ENCODE assay signal across 1 cellular context in the genomic region with DNA sequence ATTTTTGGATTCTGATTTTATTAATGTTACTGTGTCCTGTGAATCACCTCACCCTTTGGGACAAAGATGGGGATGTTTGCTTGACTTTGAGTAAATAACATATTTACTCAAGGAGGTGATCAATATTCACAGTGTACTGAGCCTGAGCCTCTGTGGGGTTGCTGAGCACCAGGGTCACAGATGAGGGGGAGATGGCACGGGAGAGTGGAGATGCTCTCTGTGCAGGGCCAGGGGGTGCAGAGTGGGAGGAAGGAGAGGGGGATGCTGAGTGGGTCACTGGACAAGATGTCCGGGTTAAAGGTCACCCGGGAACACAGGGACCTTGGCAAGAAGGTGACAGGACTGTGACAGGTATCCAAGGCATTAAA.
A peak's percentile ranks its signal among the peaks of the same experiment; 100 is the strongest.
TF ChIP-seq lines count a peak whose summit lies in the region.

No MANE protein-coding gene starts in this region.

TF ChIP-seq in HepG2, 621 proteins besides CTCF, POLR2A, EP300 and RAD21 (continues in another document):
- TF ChIP-seq AGO2 (optimal IDR thresholded peaks at IDR 0.05; ENCODE audit: low read depth, low read length) = no peak
- no peak for TF ChIP-seq NR2F2 (IDR thresholded peaks at IDR 0.05; ENCODE audit: borderline replicate concordance, low read depth)
- TF ChIP-seq, protein P1, sequence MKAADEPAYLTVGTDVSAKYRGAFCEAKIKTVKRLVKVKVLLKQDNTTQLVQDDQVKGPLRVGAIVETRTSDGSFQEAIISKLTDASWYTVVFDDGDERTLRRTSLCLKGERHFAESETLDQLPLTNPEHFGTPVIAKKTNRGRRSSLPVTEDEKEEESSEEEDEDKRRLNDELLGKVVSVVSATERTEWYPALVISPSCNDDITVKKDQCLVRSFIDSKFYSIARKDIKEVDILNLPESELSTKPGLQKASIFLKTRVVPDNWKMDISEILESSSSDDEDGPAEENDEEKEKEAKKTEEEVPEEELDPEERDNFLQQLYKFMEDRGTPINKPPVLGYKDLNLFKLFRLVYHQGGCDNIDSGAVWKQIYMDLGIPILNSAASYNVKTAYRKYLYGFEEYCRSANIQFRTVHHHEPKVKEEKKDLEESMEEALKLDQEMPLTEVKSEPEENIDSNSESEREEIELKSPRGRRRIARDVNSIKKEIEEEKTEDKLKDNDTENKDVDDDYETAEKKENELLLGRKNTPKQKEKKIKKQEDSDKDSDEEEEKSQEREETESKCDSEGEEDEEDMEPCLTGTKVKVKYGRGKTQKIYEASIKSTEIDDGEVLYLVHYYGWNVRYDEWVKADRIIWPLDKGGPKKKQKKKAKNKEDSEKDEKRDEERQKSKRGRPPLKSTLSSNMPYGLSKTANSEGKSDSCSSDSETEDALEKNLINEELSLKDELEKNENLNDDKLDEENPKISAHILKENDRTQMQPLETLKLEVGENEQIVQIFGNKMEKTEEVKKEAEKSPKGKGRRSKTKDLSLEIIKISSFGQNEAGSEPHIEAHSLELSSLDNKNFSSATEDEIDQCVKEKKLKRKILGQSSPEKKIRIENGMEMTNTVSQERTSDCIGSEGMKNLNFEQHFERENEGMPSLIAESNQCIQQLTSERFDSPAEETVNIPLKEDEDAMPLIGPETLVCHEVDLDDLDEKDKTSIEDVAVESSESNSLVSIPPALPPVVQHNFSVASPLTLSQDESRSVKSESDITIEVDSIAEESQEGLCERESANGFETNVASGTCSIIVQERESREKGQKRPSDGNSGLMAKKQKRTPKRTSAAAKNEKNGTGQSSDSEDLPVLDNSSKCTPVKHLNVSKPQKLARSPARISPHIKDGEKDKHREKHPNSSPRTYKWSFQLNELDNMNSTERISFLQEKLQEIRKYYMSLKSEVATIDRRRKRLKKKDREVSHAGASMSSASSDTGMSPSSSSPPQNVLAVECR (CRISPR knock-in tag; IDR thresholded peaks at IDR 0.05; ENCODE audit: borderline replicate concordance) = peak; percentile 48; the same call in 1 of the 2 replicates
- TF ChIP-seq, protein P2, sequence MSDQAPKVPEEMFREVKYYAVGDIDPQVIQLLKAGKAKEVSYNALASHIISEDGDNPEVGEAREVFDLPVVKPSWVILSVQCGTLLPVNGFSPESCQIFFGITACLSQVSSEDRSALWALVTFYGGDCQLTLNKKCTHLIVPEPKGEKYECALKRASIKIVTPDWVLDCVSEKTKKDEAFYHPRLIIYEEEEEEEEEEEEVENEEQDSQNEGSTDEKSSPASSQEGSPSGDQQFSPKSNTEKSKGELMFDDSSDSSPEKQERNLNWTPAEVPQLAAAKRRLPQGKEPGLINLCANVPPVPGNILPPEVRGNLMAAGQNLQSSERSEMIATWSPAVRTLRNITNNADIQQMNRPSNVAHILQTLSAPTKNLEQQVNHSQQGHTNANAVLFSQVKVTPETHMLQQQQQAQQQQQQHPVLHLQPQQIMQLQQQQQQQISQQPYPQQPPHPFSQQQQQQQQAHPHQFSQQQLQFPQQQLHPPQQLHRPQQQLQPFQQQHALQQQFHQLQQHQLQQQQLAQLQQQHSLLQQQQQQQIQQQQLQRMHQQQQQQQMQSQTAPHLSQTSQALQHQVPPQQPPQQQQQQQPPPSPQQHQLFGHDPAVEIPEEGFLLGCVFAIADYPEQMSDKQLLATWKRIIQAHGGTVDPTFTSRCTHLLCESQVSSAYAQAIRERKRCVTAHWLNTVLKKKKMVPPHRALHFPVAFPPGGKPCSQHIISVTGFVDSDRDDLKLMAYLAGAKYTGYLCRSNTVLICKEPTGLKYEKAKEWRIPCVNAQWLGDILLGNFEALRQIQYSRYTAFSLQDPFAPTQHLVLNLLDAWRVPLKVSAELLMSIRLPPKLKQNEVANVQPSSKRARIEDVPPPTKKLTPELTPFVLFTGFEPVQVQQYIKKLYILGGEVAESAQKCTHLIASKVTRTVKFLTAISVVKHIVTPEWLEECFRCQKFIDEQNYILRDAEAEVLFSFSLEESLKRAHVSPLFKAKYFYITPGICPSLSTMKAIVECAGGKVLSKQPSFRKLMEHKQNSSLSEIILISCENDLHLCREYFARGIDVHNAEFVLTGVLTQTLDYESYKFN (CRISPR knock-in tag; conservative IDR thresholded peaks at IDR 0.05) = peak; percentile 83
- TF ChIP-seq, protein P3, sequence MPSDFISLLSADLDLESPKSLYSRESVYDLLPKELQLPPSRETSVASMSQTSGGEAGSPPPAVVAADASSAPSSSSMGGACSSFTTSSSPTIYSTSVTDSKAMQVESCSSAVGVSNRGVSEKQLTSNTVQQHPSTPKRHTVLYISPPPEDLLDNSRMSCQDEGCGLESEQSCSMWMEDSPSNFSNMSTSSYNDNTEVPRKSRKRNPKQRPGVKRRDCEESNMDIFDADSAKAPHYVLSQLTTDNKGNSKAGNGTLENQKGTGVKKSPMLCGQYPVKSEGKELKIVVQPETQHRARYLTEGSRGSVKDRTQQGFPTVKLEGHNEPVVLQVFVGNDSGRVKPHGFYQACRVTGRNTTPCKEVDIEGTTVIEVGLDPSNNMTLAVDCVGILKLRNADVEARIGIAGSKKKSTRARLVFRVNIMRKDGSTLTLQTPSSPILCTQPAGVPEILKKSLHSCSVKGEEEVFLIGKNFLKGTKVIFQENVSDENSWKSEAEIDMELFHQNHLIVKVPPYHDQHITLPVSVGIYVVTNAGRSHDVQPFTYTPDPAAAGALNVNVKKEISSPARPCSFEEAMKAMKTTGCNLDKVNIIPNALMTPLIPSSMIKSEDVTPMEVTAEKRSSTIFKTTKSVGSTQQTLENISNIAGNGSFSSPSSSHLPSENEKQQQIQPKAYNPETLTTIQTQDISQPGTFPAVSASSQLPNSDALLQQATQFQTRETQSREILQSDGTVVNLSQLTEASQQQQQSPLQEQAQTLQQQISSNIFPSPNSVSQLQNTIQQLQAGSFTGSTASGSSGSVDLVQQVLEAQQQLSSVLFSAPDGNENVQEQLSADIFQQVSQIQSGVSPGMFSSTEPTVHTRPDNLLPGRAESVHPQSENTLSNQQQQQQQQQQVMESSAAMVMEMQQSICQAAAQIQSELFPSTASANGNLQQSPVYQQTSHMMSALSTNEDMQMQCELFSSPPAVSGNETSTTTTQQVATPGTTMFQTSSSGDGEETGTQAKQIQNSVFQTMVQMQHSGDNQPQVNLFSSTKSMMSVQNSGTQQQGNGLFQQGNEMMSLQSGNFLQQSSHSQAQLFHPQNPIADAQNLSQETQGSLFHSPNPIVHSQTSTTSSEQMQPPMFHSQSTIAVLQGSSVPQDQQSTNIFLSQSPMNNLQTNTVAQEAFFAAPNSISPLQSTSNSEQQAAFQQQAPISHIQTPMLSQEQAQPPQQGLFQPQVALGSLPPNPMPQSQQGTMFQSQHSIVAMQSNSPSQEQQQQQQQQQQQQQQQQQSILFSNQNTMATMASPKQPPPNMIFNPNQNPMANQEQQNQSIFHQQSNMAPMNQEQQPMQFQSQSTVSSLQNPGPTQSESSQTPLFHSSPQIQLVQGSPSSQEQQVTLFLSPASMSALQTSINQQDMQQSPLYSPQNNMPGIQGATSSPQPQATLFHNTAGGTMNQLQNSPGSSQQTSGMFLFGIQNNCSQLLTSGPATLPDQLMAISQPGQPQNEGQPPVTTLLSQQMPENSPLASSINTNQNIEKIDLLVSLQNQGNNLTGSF (CRISPR knock-in tag; IDR thresholded peaks at IDR 0.05) = no peak
- TF ChIP-seq, protein P4, sequence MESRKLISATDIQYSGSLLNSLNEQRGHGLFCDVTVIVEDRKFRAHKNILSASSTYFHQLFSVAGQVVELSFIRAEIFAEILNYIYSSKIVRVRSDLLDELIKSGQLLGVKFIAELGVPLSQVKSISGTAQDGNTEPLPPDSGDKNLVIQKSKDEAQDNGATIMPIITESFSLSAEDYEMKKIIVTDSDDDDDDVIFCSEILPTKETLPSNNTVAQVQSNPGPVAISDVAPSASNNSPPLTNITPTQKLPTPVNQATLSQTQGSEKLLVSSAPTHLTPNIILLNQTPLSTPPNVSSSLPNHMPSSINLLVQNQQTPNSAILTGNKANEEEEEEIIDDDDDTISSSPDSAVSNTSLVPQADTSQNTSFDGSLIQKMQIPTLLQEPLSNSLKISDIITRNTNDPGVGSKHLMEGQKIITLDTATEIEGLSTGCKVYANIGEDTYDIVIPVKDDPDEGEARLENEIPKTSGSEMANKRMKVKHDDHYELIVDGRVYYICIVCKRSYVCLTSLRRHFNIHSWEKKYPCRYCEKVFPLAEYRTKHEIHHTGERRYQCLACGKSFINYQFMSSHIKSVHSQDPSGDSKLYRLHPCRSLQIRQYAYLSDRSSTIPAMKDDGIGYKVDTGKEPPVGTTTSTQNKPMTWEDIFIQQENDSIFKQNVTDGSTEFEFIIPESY (CRISPR knock-in tag; IDR thresholded peaks at IDR 0.05) = no peak
- TF ChIP-seq MYC (CRISPR knock-in tag; IDR thresholded peaks at IDR 0.05; ENCODE audit: borderline replicate concordance) = no peak
- peak in 1 of 2 experiments; percentile 49; a peak in 1 of 4 replicates for TF ChIP-seq KLF16 (CRISPR knock-in tag; IDR thresholded peaks at IDR 0.05)
- 0 out of 2 replicates have a peak, but pooled peaks have one; percentile 10 for TF ChIP-seq MEF2D (CRISPR knock-in tag; IDR thresholded peaks at IDR 0.05)
- TF ChIP-seq, protein P5, sequence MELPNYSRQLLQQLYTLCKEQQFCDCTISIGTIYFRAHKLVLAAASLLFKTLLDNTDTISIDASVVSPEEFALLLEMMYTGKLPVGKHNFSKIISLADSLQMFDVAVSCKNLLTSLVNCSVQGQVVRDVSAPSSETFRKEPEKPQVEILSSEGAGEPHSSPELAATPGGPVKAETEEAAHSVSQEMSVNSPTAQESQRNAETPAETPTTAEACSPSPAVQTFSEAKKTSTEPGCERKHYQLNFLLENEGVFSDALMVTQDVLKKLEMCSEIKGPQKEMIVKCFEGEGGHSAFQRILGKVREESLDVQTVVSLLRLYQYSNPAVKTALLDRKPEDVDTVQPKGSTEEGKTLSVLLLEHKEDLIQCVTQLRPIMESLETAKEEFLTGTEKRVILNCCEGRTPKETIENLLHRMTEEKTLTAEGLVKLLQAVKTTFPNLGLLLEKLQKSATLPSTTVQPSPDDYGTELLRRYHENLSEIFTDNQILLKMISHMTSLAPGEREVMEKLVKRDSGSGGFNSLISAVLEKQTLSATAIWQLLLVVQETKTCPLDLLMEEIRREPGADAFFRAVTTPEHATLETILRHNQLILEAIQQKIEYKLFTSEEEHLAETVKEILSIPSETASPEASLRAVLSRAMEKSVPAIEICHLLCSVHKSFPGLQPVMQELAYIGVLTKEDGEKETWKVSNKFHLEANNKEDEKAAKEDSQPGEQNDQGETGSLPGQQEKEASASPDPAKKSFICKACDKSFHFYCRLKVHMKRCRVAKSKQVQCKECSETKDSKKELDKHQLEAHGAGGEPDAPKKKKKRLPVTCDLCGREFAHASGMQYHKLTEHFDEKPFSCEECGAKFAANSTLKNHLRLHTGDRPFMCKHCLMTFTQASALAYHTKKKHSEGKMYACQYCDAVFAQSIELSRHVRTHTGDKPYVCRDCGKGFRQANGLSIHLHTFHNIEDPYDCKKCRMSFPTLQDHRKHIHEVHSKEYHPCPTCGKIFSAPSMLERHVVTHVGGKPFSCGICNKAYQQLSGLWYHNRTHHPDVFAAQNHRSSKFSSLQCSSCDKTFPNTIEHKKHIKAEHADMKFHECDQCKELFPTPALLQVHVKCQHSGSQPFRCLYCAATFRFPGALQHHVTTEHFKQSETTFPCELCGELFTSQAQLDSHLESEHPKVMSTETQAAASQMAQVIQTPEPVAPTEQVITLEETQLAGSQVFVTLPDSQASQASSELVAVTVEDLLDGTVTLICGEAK (IDR thresholded peaks at IDR 0.05) = no peak
- TF ChIP-seq, protein P5 (CRISPR knock-in tag; IDR thresholded peaks at IDR 0.05) = no peak
- TF ChIP-seq ZNF468 (CRISPR knock-in tag; IDR thresholded peaks at IDR 0.05) = no peak
- TF ChIP-seq ZNF329 (CRISPR knock-in tag; IDR thresholded peaks at IDR 0.05; ENCODE audit: low read depth) = no peak
